Comparison of ENCODE assay signal across 27 cellular contexts in genomic region chr7:55427279-55427788, GRCh38.
DNase-seq lines count a peak whose midpoint lies in the region; ATAC-seq, FAIRE-seq and TF ChIP-seq lines count a peak whose summit lies in the region.
"Had no signal": no experiment of that assay in that cellular context is flagged by ENCODE, and none has a peak within 500 bp of the region (broad histone marks: within the 10 kb centered on the region; RNA-seq: fewer than 3 reads in every experiment).

No MANE protein-coding gene starts in this region.

- H3K36me3 Mint-ChIP-seq in activated CD8-positive, alpha-beta T cell treated with anti-CD3 and anti-CD28 coated beads for 36 hours (ENCODE audit: low read depth), result peaks cover 11% of the 10 kb centered on the region
- H3K36me3 Mint-ChIP-seq in activated CD8-positive, alpha-beta T cell treated with anti-CD3 and anti-CD28 coated beads, Interleukin-2, amount 10 ng/mL, durations not matched to agents 7 days and 5 days (ENCODE audit: low read depth), result peaks cover 5% of the 10 kb centered on the region

- no peak for TF ChIP-seq CTCF in activated CD8-positive, alpha-beta T cell treated with anti-CD3 and anti-CD28 coated beads for 36 hours (IDR thresholded peaks at IDR 0.05)
- TF ChIP-seq CTCF in bronchial epithelial cell (IDR thresholded peaks at IDR 0.05; ENCODE audit: insufficient read depth, low read length, severe bottlenecking), result no peak

- H3K36me3 ChIP-seq in SJCRH30 (peaks cover 19% of the 10 kb centered on the region), bronchial epithelial cell (ENCODE audit: control insufficient read depth, insufficient read depth, low read length) (no peaks in the 10 kb centered on the region)
- H3K36me3 ChIP-seq: BE2C, neutrophil had no signal

- H3K4me1 Mint-ChIP-seq in activated CD8-positive, alpha-beta T cell treated with anti-CD3 and anti-CD28 coated beads for 36 hours (ENCODE audit: low read depth), result peaks cover 9% of the 10 kb centered on the region
- no peaks in the 10 kb centered on the region for H3K4me1 Mint-ChIP-seq in activated CD8-positive, alpha-beta T cell treated with anti-CD3 and anti-CD28 coated beads, Interleukin-2, amount 10 ng/mL, durations not matched to agents 7 days and 5 days (ENCODE audit: low read depth)
- H3K4me1 Mint-ChIP-seq: activated naive CD8-positive, alpha-beta T cell treated with anti-CD3 and anti-CD28 coated beads, Interleukin-2, amount 10 ng/mL, durations not matched to agents 7 days and 5 days had no signal

- no peaks in the 10 kb centered on the region for H3K9me3 ChIP-seq in SJCRH30 (replicated peaks)
- H3K9me3 ChIP-seq: BE2C, body of pancreas, neutrophil had no signal

- H3K27me3 ChIP-seq in SJCRH30, result no peaks in the 10 kb centered on the region
- no peaks in the 10 kb centered on the region for H3K27me3 ChIP-seq in bronchial epithelial cell (ENCODE audit: control insufficient read depth, insufficient read depth, low read length)
- H3K27me3 ChIP-seq: BE2C, body of pancreas, neutrophil had no signal

- CTCF ChIA-PET in activated CD8-positive, alpha-beta T cell treated with anti-CD3 and anti-CD28 coated beads for 36 hours (lab: Charles Lee), result interaction anchor here (1.5 kb wide), 1 partner anchor 12 kb away, joined by 6 read pairs; no protein-coding TSS in a partner anchor
- CTCF ChIA-PET in activated CD8-positive, alpha-beta T cell treated with anti-CD3 and anti-CD28 coated beads, Interleukin-2, amount 10 ng/mL, durations not matched to agents 7 days and 5 days (lab: Charles Lee), result interaction anchor here (1.8 kb wide), 1 partner anchor 12 kb away, joined by 8 read pairs; no protein-coding TSS in a partner anchor

- no peaks in the 10 kb centered on the region for H3K27me3 Mint-ChIP-seq in activated CD8-positive, alpha-beta T cell treated with anti-CD3 and anti-CD28 coated beads for 36 hours
- H3K27me3 Mint-ChIP-seq in activated CD8-positive, alpha-beta T cell treated with anti-CD3 and anti-CD28 coated beads, Interleukin-2, amount 10 ng/mL, durations not matched to agents 7 days and 5 days (ENCODE audit: low read depth), result no peaks in the 10 kb centered on the region
- H3K27me3 Mint-ChIP-seq: activated naive CD8-positive, alpha-beta T cell treated with anti-CD3 and anti-CD28 coated beads, Interleukin-2, amount 10 ng/mL, durations not matched to agents 7 days and 5 days; type B pancreatic cell had no signal

- DNase-seq in activated CD8-positive, alpha-beta T cell treated with anti-CD3 and anti-CD28 coated beads for 36 hours, result no peak
- no peak for DNase-seq in activated CD8-positive, alpha-beta T cell treated with anti-CD3 and anti-CD28 coated beads, Interleukin-2, amount 10 ng/mL, durations not matched to agents 7 days and 5 days
- DNase-seq in SJCRH30 (no peak), bronchial epithelial cell (ENCODE audit: low read depth) (peak; percentile 29), pons (ENCODE audit: low spot score) (no peak), NCI-H774 (lab: John Stamatoyannopoulos, UW) (no peak), D341Med (ENCODE audit: low spot score) (no peak)
- no peak for DNase-seq in stimulated activated naive CD8-positive, alpha-beta T cell treated with anti-CD3 and anti-CD28 coated beads, Interleukin-15, Interleukin-2, amounts not matched to agents 100 U/mL and 50 U/mL, for 24 hours
- DNase-seq: activated CD4-positive, alpha-beta T cell treated with anti-CD3 and anti-CD28 coated beads for 48 hours; activated CD8-positive, alpha-beta memory T cell treated with anti-CD3 and anti-CD28 coated beads, Interleukin-2, amount 50 U/mL, for 48 hours; activated naive CD8-positive, alpha-beta T cell treated with anti-CD3 and anti-CD28 coated beads, Interleukin-2, amount 10 ng/mL, durations not matched to agents 7 days and 5 days; BE2C; body of pancreas; DMS53; effector CD4-positive, alpha-beta T cell; kidney glomerular epithelial cell; NCI-H2029; NCI-H82; stimulated activated CD4-positive, alpha-beta T cell treated with anti-CD3 and anti-CD28 coated beads, Interleukin-4, amount 100 ng/mL, for 24 hours had no signal

- ATAC-seq in activated CD8-positive, alpha-beta T cell treated with anti-CD3 and anti-CD28 coated beads for 36 hours, result no peak
- ATAC-seq in activated CD8-positive, alpha-beta T cell treated with anti-CD3 and anti-CD28 coated beads, Interleukin-2, amount 10 ng/mL, durations not matched to agents 7 days and 5 days, result no peak
- ATAC-seq in stimulated activated naive CD8-positive, alpha-beta T cell treated with anti-CD3 and anti-CD28 coated beads, Interleukin-15, Interleukin-2, amounts not matched to agents 100 U/mL and 50 U/mL, for 24 hours, result peak; percentile 65
- ATAC-seq: body of pancreas had no signal

- peak overlapping the region; percentile 18 for H3K27ac Mint-ChIP-seq in activated CD8-positive, alpha-beta T cell treated with anti-CD3 and anti-CD28 coated beads for 36 hours
- no peak overlapping the region for H3K27ac Mint-ChIP-seq in activated CD8-positive, alpha-beta T cell treated with anti-CD3 and anti-CD28 coated beads, Interleukin-2, amount 10 ng/mL, durations not matched to agents 7 days and 5 days
- H3K27ac Mint-ChIP-seq: activated naive CD8-positive, alpha-beta T cell treated with anti-CD3 and anti-CD28 coated beads, Interleukin-2, amount 10 ng/mL, durations not matched to agents 7 days and 5 days; T-helper 1 cell treated with Interleukin-12 subunit alpha and Interleukin-12 subunit beta and Interleukin-4 antibody, amounts not matched to agents 30 μg/mL and 1 μg/mL, for 36 hours; type B pancreatic cell had no signal

- H3K4me1 ChIP-seq in SJCRH30, result peaks cover 24% of the 10 kb centered on the region
- H3K4me1 ChIP-seq: BE2C had no signal

- intact Hi-C loops in activated CD8-positive, alpha-beta T cell treated with anti-CD3 and anti-CD28 coated beads for 36 hours (cut with micrococcal nuclease), result no loop called here

- POLR2A ChIA-PET in activated CD8-positive, alpha-beta T cell treated with anti-CD3 and anti-CD28 coated beads for 36 hours (lab: Charles Lee), result no interaction called here
- POLR2A ChIA-PET in activated CD8-positive, alpha-beta T cell treated with anti-CD3 and anti-CD28 coated beads, Interleukin-2, amount 10 ng/mL, durations not matched to agents 7 days and 5 days (lab: Charles Lee), result no interaction called here

- no peak overlapping the region for H3K4me3 Mint-ChIP-seq in activated CD8-positive, alpha-beta T cell treated with anti-CD3 and anti-CD28 coated beads for 36 hours
- H3K4me3 Mint-ChIP-seq in activated CD8-positive, alpha-beta T cell treated with anti-CD3 and anti-CD28 coated beads, Interleukin-2, amount 10 ng/mL, durations not matched to agents 7 days and 5 days, result no peak overlapping the region
- H3K4me3 Mint-ChIP-seq: activated naive CD8-positive, alpha-beta T cell treated with anti-CD3 and anti-CD28 coated beads, Interleukin-2, amount 10 ng/mL, durations not matched to agents 7 days and 5 days; T-helper 1 cell treated with Interleukin-12 subunit alpha and Interleukin-12 subunit beta and Interleukin-4 antibody, amounts not matched to agents 30 μg/mL and 1 μg/mL, for 36 hours; type B pancreatic cell had no signal

- peak overlapping the region; percentile 78 for H3K27ac ChIP-seq in SJCRH30
- H3K27ac ChIP-seq: body of pancreas, epithelial cell of prostate, neutrophil, RWPE1, SK-N-MC had no signal

- H3K9me3 Mint-ChIP-seq in activated CD8-positive, alpha-beta T cell treated with anti-CD3 and anti-CD28 coated beads for 36 hours, result no peaks in the 10 kb centered on the region
- no peaks in the 10 kb centered on the region for H3K9me3 Mint-ChIP-seq in activated CD8-positive, alpha-beta T cell treated with anti-CD3 and anti-CD28 coated beads, Interleukin-2, amount 10 ng/mL, durations not matched to agents 7 days and 5 days (ENCODE audit: insufficient read depth)
- H3K9me3 Mint-ChIP-seq: activated naive CD8-positive, alpha-beta T cell treated with anti-CD3 and anti-CD28 coated beads, Interleukin-2, amount 10 ng/mL, durations not matched to agents 7 days and 5 days; T-helper 1 cell treated with Interleukin-12 subunit alpha and Interleukin-12 subunit beta and Interleukin-4 antibody, amounts not matched to agents 30 μg/mL and 1 μg/mL, for 36 hours; type B pancreatic cell had no signal

- no peak for FAIRE-seq in bronchial epithelial cell (lab: Jason Lieb, UNC)
- FAIRE-seq: G401.6 had no signal

- H3K4me3 ChIP-seq in SJCRH30 (peak overlapping the region; percentile 53), bronchial epithelial cell (ENCODE audit: low read depth, low read length) (no peak overlapping the region)
- H3K4me3 ChIP-seq: body of pancreas, lung, SK-N-MC had no signal
